8 cellular contexts compared by ENCODE assay signal in the genomic region with DNA sequence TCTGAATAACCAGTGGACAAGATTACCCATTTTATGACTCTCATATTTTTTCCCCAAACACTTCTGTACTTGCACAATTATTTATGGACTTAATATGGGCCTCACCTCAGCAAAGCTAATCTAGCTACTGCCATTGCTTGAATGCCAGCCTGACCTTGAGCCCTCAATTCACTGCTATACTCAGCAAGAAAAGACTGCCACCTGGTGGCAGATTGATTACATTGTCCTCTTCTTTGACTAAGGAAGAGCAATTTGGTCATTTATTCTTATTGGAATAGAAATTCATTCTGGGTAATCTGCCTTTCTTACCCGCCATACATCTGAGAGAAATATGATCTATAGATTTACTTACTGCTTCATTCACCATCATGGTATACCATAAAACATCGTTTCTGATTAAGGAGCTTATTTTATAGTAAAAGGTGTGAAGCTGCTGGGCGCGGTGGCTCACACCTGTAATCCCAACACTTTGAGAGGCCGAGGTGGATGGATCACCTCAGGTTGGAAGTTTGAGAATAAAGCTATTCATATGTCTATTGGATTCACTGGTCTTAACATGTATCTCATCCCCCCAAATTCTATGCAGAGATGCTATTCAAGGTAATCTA. TPM values are rescaled to one million over a fixed set of nuclear protein-coding genes. Genes with fewer than 3 reads are reported as not detected.
A peak's percentile ranks its signal among the peaks of the same experiment; 100 is the strongest.
DNase-seq lines count a peak whose midpoint lies in the region; ATAC-seq and TF ChIP-seq lines count a peak whose summit lies in the region.

No MANE protein-coding gene starts in this region.

- no peak overlapping the region for H3K9ac ChIP-seq in mesenchymal stem cell (ENCODE audit: low read length)

- no peak overlapping the region for H2BK12ac ChIP-seq in mesenchymal stem cell (ENCODE audit: low read length in 2 of 2)

- no peaks in the 10 kb centered on the region for H3K27me3 ChIP-seq in effector memory CD4-positive, alpha-beta T cell (replicated peaks; ENCODE audit: control insufficient read depth, insufficient read depth, low read length, poor library complexity, severe bottlenecking)
- H3K27me3 ChIP-seq in mesenchymal stem cell (ENCODE audit: control insufficient read depth in 1 of 2, insufficient read depth in 1 of 2, low read length in 2 of 2): peaks cover 0 to 24% of the 10 kb centered on the region in 2 experiments

- H3K4ac ChIP-seq in mesenchymal stem cell (ENCODE audit: low read depth in 1 of 2, low read length in 2 of 2): no peak overlapping the region

- no peak overlapping the region for H2BK15ac ChIP-seq in mesenchymal stem cell (ENCODE audit: low read depth, poor library complexity, severe bottlenecking)

- peak; percentile 80 for ATAC-seq in GM18909 (IDR thresholded peaks at IDR 0.05; ENCODE audit: poor library complexity, unreplicated experiment)
- ATAC-seq in HG03520 (IDR thresholded peaks at IDR 0.05; ENCODE audit: unreplicated experiment): peak; percentile 85

- no peak overlapping the region for H2AFZ ChIP-seq in mesenchymal stem cell (ENCODE audit: low read depth, low read length)

- H3K4me3 ChIP-seq in effector memory CD4-positive, alpha-beta T cell (ENCODE audit: insufficient read depth, low read depth, low read length, poor library complexity, severe bottlenecking): no peak overlapping the region
- H3K4me3 ChIP-seq in mesenchymal stem cell (ENCODE audit: insufficient read depth in 1 of 2, low read depth in 1 of 2, low read length in 2 of 2): no peak overlapping the region

- no peak overlapping the region for H3K4me2 ChIP-seq in mesenchymal stem cell (ENCODE audit: low read length, poor library complexity, severe bottlenecking)

- peak; percentile 97 for DNase-seq in NCI-H510A treated with DMSO at 0.1 percent for 48 hours (lab: John Stamatoyannopoulos, UW)
- peak; percentile 75 for DNase-seq in activated CD4-positive, alpha-beta T cell treated with anti-CD3 and anti-CD28 coated beads for 48 hours
- peak; percentile 32 to 76 (median 44) for DNase-seq in effector memory CD4-positive, alpha-beta T cell
- peak; percentile 83 for DNase-seq in mesenchymal stem cell
- DNase-seq in stimulated activated CD8-positive, alpha-beta memory T cell treated with anti-CD3 and anti-CD28 coated beads, Interleukin-7, amount 100 ng/mL, for 1 hour (ENCODE audit: low read depth in 2 of 2): peak; percentile 26 to 45

- no peak overlapping the region for H4K91ac ChIP-seq in mesenchymal stem cell (ENCODE audit: low read length)

- peaks cover 31% of the 10 kb centered on the region for H3K4me1 ChIP-seq in effector memory CD4-positive, alpha-beta T cell (ENCODE audit: control insufficient read depth, insufficient read depth, low read length, poor library complexity, severe bottlenecking)
- no peaks in the 10 kb centered on the region for H3K4me1 ChIP-seq in mesenchymal stem cell (ENCODE audit: control insufficient read depth, insufficient read depth, low read depth, low read length)

- 100% methylated on average over 2 of the region's 5 CpGs for whole genome bisulfite sequencing in mesenchymal stem cell

- no peak overlapping the region for H2BK5ac ChIP-seq in mesenchymal stem cell (ENCODE audit: low read depth, low read length, poor library complexity, severe bottlenecking)

- no peak overlapping the region for H2AK5ac ChIP-seq in mesenchymal stem cell (ENCODE audit: low read length, severe bottlenecking)

- TF ChIP-seq CTCF in C4-2B (conservative IDR thresholded peaks at IDR 0.05): peak; percentile 90

- no peak overlapping the region for H3K23ac ChIP-seq in mesenchymal stem cell (ENCODE audit: low read length in 2 of 2)

- H3K14ac ChIP-seq in mesenchymal stem cell (ENCODE audit: low read length in 2 of 2): no peak overlapping the region

- no peak overlapping the region for H3K18ac ChIP-seq in mesenchymal stem cell (ENCODE audit: low read depth in 1 of 2, low read length in 2 of 2)

- no peak overlapping the region for H2BK120ac ChIP-seq in mesenchymal stem cell (ENCODE audit: low read depth, low read length)

- H3K27ac ChIP-seq in C4-2B: no peak overlapping the region
- H3K27ac ChIP-seq in effector memory CD4-positive, alpha-beta T cell (ENCODE audit: insufficient read depth, low read length, poor library complexity, severe bottlenecking): no peak overlapping the region
- H3K27ac ChIP-seq in mesenchymal stem cell (ENCODE audit: low read length, poor library complexity, severe bottlenecking): no peak overlapping the region

- no peaks in the 10 kb centered on the region for H3K36me3 ChIP-seq in effector memory CD4-positive, alpha-beta T cell (ENCODE audit: control insufficient read depth, insufficient read depth, low read length)
- no peaks in the 10 kb centered on the region for H3K36me3 ChIP-seq in mesenchymal stem cell (ENCODE audit: control insufficient read depth in 1 of 2, insufficient read depth in 2 of 2, low read depth in 1 of 2, low read length in 2 of 2)

- H3K9me3 ChIP-seq in effector memory CD4-positive, alpha-beta T cell (ENCODE audit: control insufficient read depth, low read length): no peaks in the 10 kb centered on the region
- H3K9me3 ChIP-seq in mesenchymal stem cell (ENCODE audit: control insufficient read depth, low read length): no peaks in the 10 kb centered on the region

- H3K79me1 ChIP-seq in mesenchymal stem cell (replicated peaks; ENCODE audit: low read length, poor library complexity, severe bottlenecking): no peaks in the 10 kb centered on the region

- no peak overlapping the region for H4K8ac ChIP-seq in mesenchymal stem cell (ENCODE audit: low read length)

RNA-seq across cellular contexts. Expression of a gene that starts 32.9 kb away (rescaled TPM):
- 10.2 TPM for polyA plus RNA-seq in mesenchymal stem cell (2013, experiment 1 of 2)
- polyA plus RNA-seq in mesenchymal stem cell (2013, experiment 2 of 2): 10.1 TPM

Comparison
In these comparisons a context has a peak if more than half of its experiments do, and no peak if none do; other contexts are left out.
1. DNase-seq: peak in every context shown above with its lines; median percentile 97 in NCI-H510A treated with DMSO at 0.1 percent for 48 hours; 83 in mesenchymal stem cell; 75 in activated CD4-positive, alpha-beta T cell treated with anti-CD3 and anti-CD28 coated beads for 48 hours; 44 in effector memory CD4-positive, alpha-beta T cell; 36 in stimulated activated CD8-positive, alpha-beta memory T cell treated with anti-CD3 and anti-CD28 coated beads, Interleukin-7, amount 100 ng/mL, for 1 hour.